1 cellular context compared by ENCODE assay signal in the genomic region with DNA sequence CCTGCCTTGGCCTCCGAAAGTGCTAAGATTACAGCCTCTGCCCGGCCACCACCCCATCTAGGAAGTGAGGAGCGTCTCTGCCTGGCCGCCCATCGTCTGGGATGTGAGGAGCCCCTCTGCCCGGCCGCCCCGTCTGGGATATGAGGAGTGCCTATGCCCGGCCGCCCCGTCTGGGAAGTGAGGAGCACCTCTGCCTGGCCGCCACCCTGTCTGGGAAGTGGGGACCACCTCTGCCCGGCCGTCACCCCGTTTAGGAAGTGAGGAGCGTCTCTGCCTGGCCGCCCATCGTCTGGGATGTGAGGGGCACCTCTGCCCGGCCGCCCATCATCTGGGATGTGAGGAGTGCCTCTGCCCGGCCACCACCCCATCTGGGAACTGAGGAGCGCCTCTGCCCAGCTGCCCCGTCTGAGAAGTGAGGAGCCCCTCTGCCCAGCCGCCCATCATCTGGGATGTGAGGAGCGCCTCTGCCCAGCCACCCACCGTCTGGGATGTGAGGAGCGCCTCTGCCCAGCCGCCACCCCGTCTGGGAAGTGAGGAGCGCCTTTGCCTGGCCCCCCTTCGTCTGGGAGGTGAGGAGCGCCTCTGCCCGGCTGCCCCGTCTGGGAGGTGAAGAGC. TPM values are rescaled to one million over a fixed set of nuclear protein-coding genes. Genes with fewer than 3 reads are reported as not detected.
"Had no signal": no experiment of that assay in that cellular context is flagged by ENCODE, and none has a peak within 500 bp of the region (broad histone marks: within the 10 kb centered on the region; RNA-seq: fewer than 3 reads in every experiment).

No MANE protein-coding gene starts in this region.

RNA-seq across cellular contexts. Expression of a gene that starts 27.8 kb away (rescaled TPM):
- total RNA-seq: HT-29 had no signal
